ENCODE assay signal across 25 cellular contexts in genomic region chr2:46997884-46998283, GRCh38.
"Had no signal": no experiment of that assay in that cellular context is flagged by ENCODE, and none has a peak within 500 bp of the region (broad histone marks: within the 10 kb centered on the region; RNA-seq: fewer than 3 reads in every experiment).

No MANE protein-coding gene starts in this region.

- H3K27ac ChIP-seq: breast epithelium, gastrocnemius medialis, hepatocyte, neural progenitor cell, parathyroid adenoma, psoas muscle, thoracic aorta had no signal

- H3K27me3 ChIP-seq: breast epithelium, gastrocnemius medialis, hepatocyte, neural progenitor cell had no signal

- H3K36me3 ChIP-seq: neural progenitor cell had no signal

- H3K4me3 ChIP-seq: breast epithelium, gastrocnemius medialis, hepatocyte, neural progenitor cell, psoas muscle, thoracic aorta had no signal

- FAIRE-seq: colon had no signal

- ATAC-seq: gastrocnemius medialis; naive thymus-derived CD8-positive, alpha-beta T cell; psoas muscle had no signal

- DNase-seq: activated CD4-positive, alpha-beta memory T cell treated with anti-CD3 and anti-CD28 coated beads for 36 hours; activated CD4-positive, alpha-beta T cell treated with anti-CD3 and anti-CD28 coated beads, Interleukin-2, amount 10 ng/mL, durations not matched to agents 24 days and 14 days; activated CD4-positive, CD25-positive, alpha-beta regulatory T cell treated with anti-CD3 and anti-CD28 coated beads, Interleukin-2, amount 50 U/mL, for 72 hours; activated CD8-positive, alpha-beta memory T cell treated with anti-CD3 and anti-CD28 coated beads, Interleukin-2, amount 50 U/mL, for 4 hours; activated gamma-delta T cell; activated naive CD4-positive, alpha-beta T cell treated with anti-CD3 and anti-CD28 coated beads, Interleukin-2, amount 10 ng/mL, durations not matched to agents 7 days and 5 days; activated naive CD8-positive, alpha-beta T cell treated with anti-CD3 and anti-CD28 coated beads, Interleukin-2, amount 10 ng/mL, durations not matched to agents 7 days and 5 days; activated T-cell treated with anti-CD3 and anti-CD28 coated beads, Interleukin-2, amount 50 U/mL, for 1 hour; effector memory CD4-positive, alpha-beta T cell; gastrocnemius medialis; glutamatergic neuron; islet precursor cell; naive thymus-derived CD8-positive, alpha-beta T cell; occipital lobe; psoas muscle; stimulated activated CD4-positive, alpha-beta T cell treated with anti-CD3 and anti-CD28 coated beads, Interleukin-15, amount 100 ng/mL, for 24 hours; stimulated activated CD4-positive, alpha-beta T cell treated with anti-CD3 and anti-CD28 coated beads, Interleukin-2, amount 100 ng/mL, for 24 hours; stimulated activated naive CD4-positive, alpha-beta T cell; T-helper 2 cell had no signal

- H3K9me3 ChIP-seq: breast epithelium, gastrocnemius medialis, psoas muscle, thoracic aorta had no signal
